In the genomic region with DNA sequence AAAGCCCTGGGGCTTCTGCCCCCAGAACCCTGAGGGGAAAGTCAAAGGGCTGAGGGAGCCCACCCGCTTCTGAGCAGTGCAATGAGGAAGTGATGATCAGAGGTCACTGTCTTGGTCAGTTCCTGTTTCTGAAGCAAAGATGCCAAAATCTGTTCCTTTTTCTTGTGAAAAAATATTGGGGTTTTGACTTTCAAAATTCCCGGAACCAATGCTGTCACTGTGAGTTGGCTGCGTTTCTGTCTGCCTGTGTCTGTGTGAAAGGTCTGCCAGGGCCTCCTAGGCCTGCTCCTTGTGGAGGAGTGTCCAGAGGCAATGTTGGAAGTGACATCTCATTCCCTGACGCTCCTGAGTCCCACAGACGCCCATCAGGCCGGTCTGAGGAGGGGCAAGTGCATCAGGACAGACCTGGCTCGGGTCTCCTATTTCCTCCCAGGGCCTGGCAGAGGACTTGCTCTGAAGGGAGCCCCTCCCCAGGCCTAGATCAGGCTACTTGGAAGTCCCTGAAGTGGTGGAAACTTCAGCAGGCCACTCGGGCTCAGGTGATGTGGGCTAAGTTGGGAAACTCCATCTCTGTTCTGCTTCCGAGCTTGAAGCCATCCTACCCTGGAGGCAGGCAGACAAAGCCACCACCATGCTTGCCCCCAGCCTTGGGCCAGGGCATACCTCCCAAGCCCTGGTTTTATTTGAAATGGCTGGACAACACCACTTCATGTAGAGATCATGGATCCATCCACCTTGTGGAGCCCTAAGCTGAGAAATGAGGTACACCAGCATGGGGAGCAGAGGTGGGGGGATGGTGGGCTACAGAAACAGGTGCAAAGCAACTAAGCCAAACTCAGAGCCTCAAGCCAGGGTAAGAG, we compare ENCODE assay signal across 10 cellular contexts. TPM values are rescaled to one million over a fixed set of nuclear protein-coding genes. Genes with fewer than 3 reads are reported as not detected.
DNase-seq lines count a peak whose midpoint lies in the region; ATAC-seq, FAIRE-seq and TF ChIP-seq lines count a peak whose summit lies in the region.
"Had no signal": no experiment of that assay in that cellular context is flagged by ENCODE, and none has a peak within 500 bp of the region (broad histone marks: within the 10 kb centered on the region; RNA-seq: fewer than 3 reads in every experiment).

No MANE protein-coding gene starts in this region.

- H3K9ac ChIP-seq in astrocyte (ENCODE audit: low read length): no peak overlapping the region

- H3K4me1 Mint-ChIP-seq in activated naive CD4-positive, alpha-beta T cell treated with anti-CD3 and anti-CD28 coated beads, Interleukin-2, amount 10 ng/mL, durations not matched to agents 7 days and 5 days: peaks cover 73% of the 10 kb centered on the region
- peaks cover 17% of the 10 kb centered on the region for H3K4me1 Mint-ChIP-seq in astrocyte (ENCODE audit: low read depth, unreplicated experiment)

- no peak overlapping the region for H3K4me3 ChIP-seq in astrocyte (ENCODE audit: insufficient read depth, low read depth, low read length)
- H3K4me3 ChIP-seq in upper lobe of left lung: no peak overlapping the region
- no peak overlapping the region for H3K4me3 ChIP-seq in HAP-1
- H3K4me3 ChIP-seq: SJCRH30 had no signal

- CTCF ChIA-PET in activated naive CD4-positive, alpha-beta T cell treated with anti-CD3 and anti-CD28 coated beads, Interleukin-2, amount 10 ng/mL, durations not matched to agents 7 days and 5 days (lab: Charles Lee): interaction anchor here (0.7 to 7.7 kb wide), 9 partner anchors 8 to 415 kb away, joined by 3 to 145 read pairs (median 4); no protein-coding TSS in a partner anchor

- H3K27me3 ChIP-seq in astrocyte (ENCODE audit: insufficient read depth, low read length) (no peaks in the 10 kb centered on the region), upper lobe of left lung (no peaks in the 10 kb centered on the region), HAP-1 (ENCODE audit: low read depth) (peaks cover 2% of the 10 kb centered on the region; the same call in 1 of the 2 replicates)
- H3K27me3 ChIP-seq: SJCRH30 had no signal

- TF ChIP-seq POLR2A in upper lobe of left lung (IDR thresholded peaks at IDR 0.05): no peak

- no peaks in the 10 kb centered on the region for H4K20me1 ChIP-seq in astrocyte (ENCODE audit: insufficient read depth, low read length)

- no peak for FAIRE-seq in astrocyte (lab: Jason Lieb, UNC)

- H3K27ac ChIP-seq in astrocyte (ENCODE audit: low read depth, low read length) (no peak overlapping the region), upper lobe of left lung (peak overlapping the region; percentile 81 to 92 (median 89))
- H3K27ac ChIP-seq: C4-2B, SJCRH30 had no signal

- peaks cover 15% of the 10 kb centered on the region for H3K36me3 Mint-ChIP-seq in activated naive CD4-positive, alpha-beta T cell treated with anti-CD3 and anti-CD28 coated beads, Interleukin-2, amount 10 ng/mL, durations not matched to agents 7 days and 5 days
- peaks cover 8% of the 10 kb centered on the region for H3K36me3 Mint-ChIP-seq in astrocyte (ENCODE audit: low read depth, unreplicated experiment)

- no peaks in the 10 kb centered on the region for H3K9me3 ChIP-seq in astrocyte (ENCODE audit: insufficient read depth, low read depth, low read length)
- H3K9me3 ChIP-seq in upper lobe of left lung: peaks cover 0 to 3% (median 0%) of the 10 kb centered on the region in 4 donors
- 0 out of 2 replicates have a peak, but pooled peaks cover 4% of the 10 kb centered on the region for H3K9me3 ChIP-seq in HAP-1

- DNase-seq in activated naive CD4-positive, alpha-beta T cell treated with anti-CD3 and anti-CD28 coated beads, Interleukin-2, amount 10 ng/mL, durations not matched to agents 7 days and 5 days: peak; percentile 41
- DNase-seq in activated naive CD4-positive, alpha-beta T cell treated with anti-CD3 and anti-CD28 coated beads, Interleukin-2, amount 50 U/mL, for 16 hours: no peak
- DNase-seq in astrocyte (ENCODE audit: low read depth): no peak
- peak; percentile 37 for DNase-seq in midbrain (lab: John Stamatoyannopoulos, UW)
- DNase-seq in upper lobe of left lung: peak in 1 of 2 donors; percentile 70
- no peak for DNase-seq in HAP-1 (ENCODE audit: low spot score in 2 of 2)
- DNase-seq in GM19238 (ENCODE audit: insufficient read length, low spot score): no peak
- DNase-seq in stimulated activated CD4-positive, alpha-beta T cell treated with anti-CD3 and anti-CD28 coated beads, Interleukin-1b, Interleukin-23, amount 100 ng/mL, for 48 hours: no peak
- DNase-seq: SJCRH30 had no signal

- TF ChIP-seq EP300 in upper lobe of left lung (IDR thresholded peaks at IDR 0.05): no peak

- H2AFZ ChIP-seq in astrocyte (ENCODE audit: low read depth, low read length): no peak overlapping the region

- H3K4me3 Mint-ChIP-seq in activated naive CD4-positive, alpha-beta T cell treated with anti-CD3 and anti-CD28 coated beads, Interleukin-2, amount 10 ng/mL, durations not matched to agents 7 days and 5 days: peak overlapping the region; percentile 21
- no peak overlapping the region for H3K4me3 Mint-ChIP-seq in astrocyte (ENCODE audit: unreplicated experiment)

- 63 to 77% methylated on average over 5 to 9 of the region's 9 CpGs for WGBS in upper lobe of left lung, 2 donors

- peaks cover under 1% of the 10 kb centered on the region for H3K27me3 Mint-ChIP-seq in activated naive CD4-positive, alpha-beta T cell treated with anti-CD3 and anti-CD28 coated beads, Interleukin-2, amount 10 ng/mL, durations not matched to agents 7 days and 5 days
- no peaks in the 10 kb centered on the region for H3K27me3 Mint-ChIP-seq in astrocyte (ENCODE audit: low read depth, unreplicated experiment)

- H3K27ac Mint-ChIP-seq in activated naive CD4-positive, alpha-beta T cell treated with anti-CD3 and anti-CD28 coated beads, Interleukin-2, amount 10 ng/mL, durations not matched to agents 7 days and 5 days: peak overlapping the region; percentile 85
- H3K27ac Mint-ChIP-seq in astrocyte (ENCODE audit: unreplicated experiment): peak overlapping the region; percentile 66

- in situ Hi-C loops in HAP-1 (cut with MboI; ENCODE audit: low sequenced_read_pairs): loop anchor here (10.0 kb wide), 2 partner anchors 136 to 236 kb away; no protein-coding TSS in a partner anchor

- H3K79me2 ChIP-seq in astrocyte (ENCODE audit: insufficient read depth, low read length): no peaks in the 10 kb centered on the region

- H3K9me3 Mint-ChIP-seq in activated naive CD4-positive, alpha-beta T cell treated with anti-CD3 and anti-CD28 coated beads, Interleukin-2, amount 10 ng/mL, durations not matched to agents 7 days and 5 days: peaks cover 12% of the 10 kb centered on the region
- H3K9me3 Mint-ChIP-seq in astrocyte (ENCODE audit: unreplicated experiment): peaks cover 10% of the 10 kb centered on the region

- no peak overlapping the region for H3K4me2 ChIP-seq in astrocyte (ENCODE audit: low read length)

- ATAC-seq in upper lobe of left lung (ENCODE audit: low FRiP score in 2 of 2): peak; percentile 44 to 46

- TF ChIP-seq CTCF in astrocyte (IDR thresholded peaks at IDR 0.05; ENCODE audit: insufficient read depth, low read depth, low read length) (no peak), upper lobe of left lung (IDR thresholded peaks at IDR 0.05) (no peak)

- H3K4me1 ChIP-seq in astrocyte (ENCODE audit: insufficient read depth, low read length): peaks cover 13% of the 10 kb centered on the region
- peaks cover 38 to 64% (median 51%) of the 10 kb centered on the region in 4 donors for H3K4me1 ChIP-seq in upper lobe of left lung
- H3K4me1 ChIP-seq in HAP-1: no peaks in the 10 kb centered on the region

- H3K36me3 ChIP-seq in astrocyte (ENCODE audit: insufficient read depth, low read length) (no peaks in the 10 kb centered on the region), upper lobe of left lung (no peaks in the 10 kb centered on the region), HAP-1 (replicated peaks) (no peaks in the 10 kb centered on the region)
- H3K36me3 ChIP-seq: SJCRH30 had no signal

RNA-seq across cellular contexts. Expression of gene PKDCC, which starts 51.0 kb away (rescaled TPM):
- 6.9 and 9.7 TPM in 2 replicates for total RNA-seq in astrocyte
- total RNA-seq in upper lobe of left lung: 100 to 1,000 TPM in 3 of 6 donors, 10 to 100 TPM in 3; 65.0 to 156 (median 95.9) TPM

Comparison
In these comparisons a context has a peak if more than half of its experiments do, and no peak if none do; other contexts are left out.
1. DNase-seq: peak in activated naive CD4-positive, alpha-beta T cell treated with anti-CD3 and anti-CD28 coated beads, Interleukin-2, amount 10 ng/mL, durations not matched to agents 7 days and 5 days (single experiment) and midbrain (single experiment); none in activated naive CD4-positive, alpha-beta T cell treated with anti-CD3 and anti-CD28 coated beads, Interleukin-2, amount 50 U/mL, for 16 hours (single experiment), astrocyte (single experiment), HAP-1 (0 of 2), GM19238 (single experiment) and stimulated activated CD4-positive, alpha-beta T cell treated with anti-CD3 and anti-CD28 coated beads, Interleukin-1b, Interleukin-23, amount 100 ng/mL, for 48 hours (single experiment).